Comparison of ENCODE assay signal across 36 cellular contexts in genomic region chr4:154315741-154316140, GRCh38.
"Had no signal": no experiment of that assay in that cellular context is flagged by ENCODE, and none has a peak within 500 bp of the region (broad histone marks: within the 10 kb centered on the region; RNA-seq: fewer than 3 reads in every experiment).

No MANE protein-coding gene starts in this region.

- H3K36me3 ChIP-seq: MG63 had no signal

- H3K4me3 ChIP-seq: MG63 had no signal

- H3K9me3 ChIP-seq: MG63 had no signal

- H3K27me3 ChIP-seq: MG63 had no signal

- DNase-seq: Karpas-422, Kasumi-1, MG63, MM.1S, MV-4-11, NCI-H1048, NCI-H1092, NCI-H1092 treated with DMSO at 0.1 percent for 48 hours, NCI-H1105, NCI-H1105 treated with DMSO at 0.1 percent for 48 hours, NCI-H1417, NCI-H1417 treated with DMSO at 0.1 percent for 48 hours, NCI-H1436, NCI-H1436 treated with DMSO at 0.1 percent for 48 hours, NCI-H146, NCI-H1694, NCI-H1694 treated with DMSO at 0.1 percent for 48 hours, NCI-H187, NCI-H187 treated with DMSO at 0.1 percent for 48 hours, NCI-H1930, NCI-H2029, NCI-H2029 treated with DMSO at 0.1 percent for 48 hours, NCI-H2081, NCI-H2081 treated with DMSO at 0.1 percent for 48 hours, NCI-H2107, NCI-H2171, NCI-H2171 treated with DMSO at 0.1 percent for 48 hours, NCI-H2227 treated with DMSO at 0.1 percent for 48 hours, NCI-H226, NCI-H345, NCI-H446, NCI-H446 treated with DMSO at 0.1 percent for 48 hours, NCI-H510A, NCI-H510A treated with DMSO at 0.1 percent for 48 hours, NCI-H524, NCI-H524 treated with DMSO at 0.1 percent for 48 hours had no signal
